8 cellular contexts compared by ENCODE assay signal in the genomic region with DNA sequence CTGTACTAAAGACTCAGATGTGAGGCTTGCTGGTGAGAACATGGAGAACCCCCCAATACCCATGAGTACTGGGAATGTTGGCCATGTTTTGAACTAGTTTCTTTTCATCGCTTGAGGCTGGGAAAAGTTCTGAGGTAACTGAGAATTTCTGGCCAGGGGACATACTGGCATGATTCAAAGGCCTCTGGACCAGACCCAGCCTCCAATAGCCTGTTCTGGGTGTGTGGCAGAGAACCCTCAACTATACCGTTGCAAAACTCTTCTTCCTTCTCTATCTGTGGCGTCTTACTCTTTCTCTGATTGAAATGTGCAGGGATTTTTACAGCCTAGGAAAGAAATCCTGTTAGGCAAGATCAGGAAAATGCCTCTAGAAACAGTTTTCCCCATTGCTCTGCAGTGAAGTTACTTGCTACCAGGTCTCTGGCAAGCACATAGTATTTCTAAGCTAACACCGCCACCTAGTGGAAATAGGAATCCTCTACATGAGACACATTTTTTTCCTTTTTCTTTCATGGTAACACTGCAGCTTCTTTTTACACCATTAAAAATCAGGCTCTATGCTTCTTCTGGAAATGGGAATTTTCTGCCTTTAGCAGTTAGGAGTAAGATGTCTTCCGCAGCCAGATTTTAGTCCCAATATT.
A peak's percentile ranks its signal among the peaks of the same experiment; 100 is the strongest.
DNase-seq lines count a peak whose midpoint lies in the region; ATAC-seq, FAIRE-seq and TF ChIP-seq lines count a peak whose summit lies in the region.

No MANE protein-coding gene starts in this region.

- no peak overlapping the region for H3K9ac ChIP-seq in kidney (ENCODE audit: low read length in 2 of 2)

- 30 to 39% methylated on average over 3 to 5 of the region's 5 CpGs for WGBS in testis, 2 donors

- no peaks in the 10 kb centered on the region for H3K36me3 ChIP-seq in CD8-positive, alpha-beta T cell (ENCODE audit: insufficient read depth, low read length)
- H3K36me3 ChIP-seq in bronchial epithelial cell (ENCODE audit: control insufficient read depth, insufficient read depth, low read length) (no peaks in the 10 kb centered on the region), kidney (ENCODE audit: control insufficient read depth in 1 of 2, insufficient read depth in 2 of 2, low read length in 2 of 2) (no peaks in the 10 kb centered on the region), testis (ENCODE audit: low read depth, missing control alignments) (no peaks in the 10 kb centered on the region)

- peaks cover 5% of the 10 kb centered on the region for H3K36me3 Mint-ChIP-seq in CD8-positive, alpha-beta T cell

- no peaks in the 10 kb centered on the region for H3K27me3 Mint-ChIP-seq in CD8-positive, alpha-beta T cell (ENCODE audit: low read depth)

- no peaks in the 10 kb centered on the region for H3K4me1 Mint-ChIP-seq in CD8-positive, alpha-beta T cell (ENCODE audit: low read depth)

- H3K4me3 ChIP-seq in CD8-positive, alpha-beta T cell (ENCODE audit: low read depth, low read length): no peak overlapping the region
- H3K4me3 ChIP-seq in bronchial epithelial cell (ENCODE audit: low read depth, low read length) (no peak overlapping the region), kidney (ENCODE audit: low read length in 2 of 2) (no peak overlapping the region), testis (no peak overlapping the region)

- no peaks in the 10 kb centered on the region for H3K9me3 ChIP-seq in CD8-positive, alpha-beta T cell (ENCODE audit: low read length)
- H3K9me3 ChIP-seq in kidney (ENCODE audit: control insufficient read depth in 1 of 2, low read length in 2 of 2): no peaks in the 10 kb centered on the region
- no peaks in the 10 kb centered on the region for H3K9me3 ChIP-seq in testis

- DNase-seq in CD8-positive, alpha-beta T cell: peak in 3 of 7 experiments; percentile 10 to 28 (median 11)
- DNase-seq in HPDE6-E6E7 (ENCODE audit: extremely low spot score) (peak; percentile 50), NCI-H748 treated with DMSO at 0.1 percent for 48 hours (lab: John Stamatoyannopoulos, UW) (peak; percentile 37), bronchial epithelial cell (ENCODE audit: low read depth) (peak; percentile 42), kidney (no peak), testis (peak; percentile 18)

- no peak for TF ChIP-seq POLR2A in testis (IDR thresholded peaks at IDR 0.05)

- H3K4me1 ChIP-seq in CD8-positive, alpha-beta T cell (ENCODE audit: insufficient read depth, low read length): no peaks in the 10 kb centered on the region
- H3K4me1 ChIP-seq in kidney (ENCODE audit: control insufficient read depth in 1 of 2, insufficient read depth in 1 of 2, low read depth in 1 of 2, low read length in 2 of 2): no peaks in the 10 kb centered on the region
- H3K4me1 ChIP-seq in testis: no peaks in the 10 kb centered on the region

- H3K4me3 Mint-ChIP-seq in CD8-positive, alpha-beta T cell: no peak overlapping the region

- POLR2A ChIA-PET in CD8-positive, alpha-beta T cell (lab: Charles Lee): no interaction called here

- FAIRE-seq in bronchial epithelial cell (lab: Jason Lieb, UNC) (no peak), kidney (lab: Jason Lieb, UNC) (peak; percentile 94)

- CTCF ChIA-PET in CD8-positive, alpha-beta T cell (lab: Charles Lee): interaction anchor here (1.1 to 2.5 kb wide), 4 partner anchors 211 to 280 kb away, joined by 3 to 9 read pairs (median 6); no protein-coding TSS in a partner anchor

- no peaks in the 10 kb centered on the region for H3K9me3 Mint-ChIP-seq in CD8-positive, alpha-beta T cell

- no peaks in the 10 kb centered on the region for H3K27me3 ChIP-seq in CD8-positive, alpha-beta T cell (ENCODE audit: insufficient read depth, low read length)
- H3K27me3 ChIP-seq in bronchial epithelial cell (ENCODE audit: control insufficient read depth, insufficient read depth, low read length) (no peaks in the 10 kb centered on the region), testis (no peaks in the 10 kb centered on the region)

- no peak for TF ChIP-seq CTCF in CD8-positive, alpha-beta T cell (IDR thresholded peaks at IDR 0.05)
- peak; percentile 49 for TF ChIP-seq CTCF in bronchial epithelial cell (IDR thresholded peaks at IDR 0.05; ENCODE audit: insufficient read depth, low read length, severe bottlenecking)
- peak; percentile 66 for TF ChIP-seq CTCF in kidney (IDR thresholded peaks at IDR 0.05; ENCODE audit: borderline replicate concordance, extremely low read depth, insufficient read depth)
- peak; percentile 37 to 59 (median 51) for TF ChIP-seq CTCF in testis (IDR thresholded peaks at IDR 0.05)

- no peak overlapping the region for H3K27ac Mint-ChIP-seq in CD8-positive, alpha-beta T cell

- ATAC-seq in CD8-positive, alpha-beta T cell: peak; percentile 40
- ATAC-seq in GM18861 (IDR thresholded peaks at IDR 0.05; ENCODE audit: unreplicated experiment) (peak; percentile 88), GM19023 (IDR thresholded peaks at IDR 0.05; ENCODE audit: unreplicated experiment) (no peak)

- no peak overlapping the region for H3K27ac ChIP-seq in CD8-positive, alpha-beta T cell (ENCODE audit: low read depth, low read length)
- H3K27ac ChIP-seq in kidney (ENCODE audit: low read depth in 2 of 2, low read length in 2 of 2): no peak overlapping the region
- H3K27ac ChIP-seq in testis: no peak overlapping the region

- intact Hi-C loops in CD8-positive, alpha-beta T cell (cut with DNase I, micrococcal nuclease): loop anchor here (1.0 to 5.0 kb wide), 4 partner anchors 118 to 278 kb away; no protein-coding TSS in a partner anchor
- intact Hi-C loops in kidney (cut with DNase I): no loop called here
- intact Hi-C loops in testis (cut with DNase I; ENCODE audit: low total_unique reads): no loop called here

Comparison
In these comparisons a context has a peak if more than half of its experiments do, and no peak if none do; other contexts are left out.
1. intact Hi-C loops: an anchor here in CD8-positive, alpha-beta T cell (1.0 to 5.0 kb wide); none called in kidney and testis.